8 cellular contexts compared by ENCODE assay signal in genomic region chr1:224329842-224330753, GRCh38. TPM values are rescaled to one million over a fixed set of nuclear protein-coding genes. Genes with fewer than 3 reads are reported as not detected.
DNase-seq lines count a peak whose midpoint lies in the region; ATAC-seq and TF ChIP-seq lines count a peak whose summit lies in the region.

Gene NVL (minus strand): TSS chr1:224330172. CDS start chr1:224330127, 45 bp downstream.

- H3K36me3 ChIP-seq in WERI-Rb-1 = no peaks in the 10 kb centered on the region
- H3K36me3 ChIP-seq in breast epithelium = no peaks in the 10 kb centered on the region

- no peaks in the 10 kb centered on the region for H3K4me1 ChIP-seq in breast epithelium

- peak within 1 kb of the TSS; percentile 88 for H3K4me3 ChIP-seq in WERI-Rb-1 (ENCODE audit: low read depth, low read length)
- peak within 1 kb of the TSS; percentile 82 to 95 (median 86) for H3K4me3 ChIP-seq in breast epithelium
- H3K4me3 ChIP-seq in skin epidermis = peak within 1 kb of the TSS; percentile 62 to 84 (median 73)

- ATAC-seq in GM18909 (IDR thresholded peaks at IDR 0.05; ENCODE audit: poor library complexity, unreplicated experiment) = peak; percentile 81
- ATAC-seq in HG03159 (IDR thresholded peaks at IDR 0.05; ENCODE audit: unreplicated experiment) = peak; percentile 81

- no peaks in the 10 kb centered on the region for H3K9me3 ChIP-seq in WERI-Rb-1 (ENCODE audit: severe bottlenecking)
- H3K9me3 ChIP-seq in breast epithelium = no peaks in the 10 kb centered on the region

- H3K27ac ChIP-seq in WERI-Rb-1 (peak within 1 kb of the TSS; percentile 98), breast epithelium (peak within 1 kb of the TSS; percentile 93), skin epidermis (peak within 1 kb of the TSS; percentile 81 to 99 (median 93))

- no peak for TF ChIP-seq POLR2A in breast epithelium (IDR thresholded peaks at IDR 0.05)

- intact Hi-C loops in breast epithelium (cut with DNase I; ENCODE audit: low total_unique reads) = no loop called here

- DNase-seq in AG08395 (ENCODE audit: low spot score) (peak; percentile 90), NCI-H2227 treated with DMSO at 0.1 percent for 48 hours (lab: John Stamatoyannopoulos, UW) (peak; percentile 90), WERI-Rb-1 (peak; percentile 77), breast epithelium (ENCODE audit: low spot score in 2 of 2) (peak; percentile 66 to 81), iPS-NIHi11 (ENCODE audit: low spot score) (peak; percentile 88)

- H3K27me3 ChIP-seq in WERI-Rb-1 (ENCODE audit: insufficient read depth, low read depth, severe bottlenecking) (no peaks in the 10 kb centered on the region), breast epithelium (no peaks in the 10 kb centered on the region)

- TF ChIP-seq CTCF in WERI-Rb-1 (IDR thresholded peaks at IDR 0.05; ENCODE audit: low read depth, low read length) (no peak), breast epithelium (IDR thresholded peaks at IDR 0.05) (peak in 1 of 3 donors; percentile 9)

RNA-seq across cellular contexts. Expression of gene NVL, which starts in this region (rescaled TPM):
- 10 to 100 TPM; 16.0 to 46.0 (median 30.8) TPM for total RNA-seq in breast epithelium

Comparison
In these comparisons a context has a peak if more than half of its experiments do, and no peak if none do; other contexts are left out.
1. Peak in every context shown above with its lines: DNase-seq, ATAC-seq, H3K4me3 ChIP-seq and H3K27ac ChIP-seq.